Comparison of ENCODE assay signal across 16 cellular contexts in genomic region chr11:129061466-129062194, GRCh38.
DNase-seq lines count a peak whose midpoint lies in the region; ATAC-seq and TF ChIP-seq lines count a peak whose summit lies in the region.
"Had no signal": no experiment of that assay in that cellular context is flagged by ENCODE, and none has a peak within 500 bp of the region (broad histone marks: within the 10 kb centered on the region; RNA-seq: fewer than 3 reads in every experiment).

No MANE protein-coding gene starts in this region.

- H4K8ac ChIP-seq in mesenchymal stem cell (ENCODE audit: low read length) = no peak overlapping the region

- H3K27ac ChIP-seq in mesenchymal stem cell (ENCODE audit: low read length, poor library complexity, severe bottlenecking) (no peak overlapping the region), ascending aorta (no peak overlapping the region)
- H3K27ac ChIP-seq: right lobe of liver had no signal

- H3K27me3 ChIP-seq in mesenchymal stem cell (ENCODE audit: control insufficient read depth in 1 of 2, insufficient read depth in 1 of 2, low read length in 2 of 2) = no peaks in the 10 kb centered on the region
- no peaks in the 10 kb centered on the region for H3K27me3 ChIP-seq in ascending aorta
- H3K27me3 ChIP-seq: right lobe of liver had no signal

- TF ChIP-seq CTCF in ascending aorta (IDR thresholded peaks at IDR 0.05) = no peak

- no peak overlapping the region for H2AK5ac ChIP-seq in mesenchymal stem cell (ENCODE audit: low read length, severe bottlenecking)

- H2BK5ac ChIP-seq in mesenchymal stem cell (ENCODE audit: low read depth, low read length, poor library complexity, severe bottlenecking) = no peak overlapping the region

- intact Hi-C loops in ascending aorta (cut with DNase I) = no loop called here

- 62% methylated on average over 3 of the region's 7 CpGs for WGBS in mesenchymal stem cell

- H3K4me1 ChIP-seq in mesenchymal stem cell (ENCODE audit: control insufficient read depth, insufficient read depth, low read depth, low read length) (no peaks in the 10 kb centered on the region), ascending aorta (no peaks in the 10 kb centered on the region)
- H3K4me1 ChIP-seq: right lobe of liver had no signal

- no peak overlapping the region for H3K14ac ChIP-seq in mesenchymal stem cell (ENCODE audit: low read length in 2 of 2)

- no peak overlapping the region for H2BK12ac ChIP-seq in mesenchymal stem cell (ENCODE audit: low read length in 2 of 2)

- peak; percentile 83 for DNase-seq in EH (ENCODE audit: low read depth)
- DNase-seq in NCI-H460 (ENCODE audit: extremely low read depth, low read depth) = peak; percentile 58
- peak; percentile 41 for DNase-seq in astrocyte of the hippocampus (ENCODE audit: low read depth, low spot score)
- DNase-seq in mesenchymal stem cell = peak; percentile 35
- no peak for DNase-seq in AG08395 (ENCODE audit: low spot score)
- no peak for DNase-seq in ascending aorta (ENCODE audit: low spot score in 2 of 2)
- DNase-seq: activated CD4-positive, alpha-beta T cell treated with anti-CD3 and anti-CD28 coated beads for 36 hours; activated T-cell treated with anti-CD3 and anti-CD28 coated beads, Interleukin-2, amount 50 U/mL, for 24 hours; amygdala; Karpas-422; naive thymus-derived CD4-positive, alpha-beta T cell; NCI-H2029 treated with DMSO at 0.1 percent for 48 hours; right lobe of liver; stimulated activated naive CD8-positive, alpha-beta T cell treated with anti-CD3 and anti-CD28 coated beads, Interleukin-15, amount 100 ng/mL, for 72 hours had no signal

- H3K79me1 ChIP-seq in mesenchymal stem cell (replicated peaks; ENCODE audit: low read length, poor library complexity, severe bottlenecking) = no peaks in the 10 kb centered on the region

- H3K23ac ChIP-seq in mesenchymal stem cell (ENCODE audit: low read length in 2 of 2) = no peak overlapping the region

- no peak overlapping the region for H4K91ac ChIP-seq in mesenchymal stem cell (ENCODE audit: low read length)

- H3K18ac ChIP-seq in mesenchymal stem cell (ENCODE audit: low read depth in 1 of 2, low read length in 2 of 2) = no peak overlapping the region

- H3K9ac ChIP-seq in mesenchymal stem cell (ENCODE audit: low read length) = no peak overlapping the region

- no peak overlapping the region for H3K4ac ChIP-seq in mesenchymal stem cell (ENCODE audit: low read depth in 1 of 2, low read length in 2 of 2)

- ATAC-seq in GM21619 (IDR thresholded peaks at IDR 0.05; ENCODE audit: unreplicated experiment) (no peak), HG03354 (IDR thresholded peaks at IDR 0.05; ENCODE audit: poor library complexity, severe bottlenecking, unreplicated experiment) (no peak)
- ATAC-seq: activated CD4-positive, alpha-beta T cell treated with anti-CD3 and anti-CD28 coated beads for 36 hours; naive thymus-derived CD4-positive, alpha-beta T cell; right lobe of liver; stimulated activated naive CD8-positive, alpha-beta T cell treated with anti-CD3 and anti-CD28 coated beads, Interleukin-15, amount 100 ng/mL, for 72 hours had no signal

- no peak overlapping the region for H3K4me2 ChIP-seq in mesenchymal stem cell (ENCODE audit: low read length, poor library complexity, severe bottlenecking)

- H2BK15ac ChIP-seq in mesenchymal stem cell (ENCODE audit: low read depth, poor library complexity, severe bottlenecking) = no peak overlapping the region

- H3K9me3 ChIP-seq in mesenchymal stem cell (ENCODE audit: control insufficient read depth, low read length) (no peaks in the 10 kb centered on the region), ascending aorta (no peaks in the 10 kb centered on the region)
- H3K9me3 ChIP-seq: right lobe of liver had no signal

- H2BK120ac ChIP-seq in mesenchymal stem cell (ENCODE audit: low read depth, low read length) = no peak overlapping the region

- H3K36me3 ChIP-seq in mesenchymal stem cell (ENCODE audit: control insufficient read depth in 1 of 2, insufficient read depth in 2 of 2, low read depth in 1 of 2, low read length in 2 of 2) = peaks cover 5 to 33% of the 10 kb centered on the region in 2 experiments
- H3K36me3 ChIP-seq in ascending aorta = peaks cover 0 to 11% of the 10 kb centered on the region in 2 donors
- H3K36me3 ChIP-seq: right lobe of liver had no signal

- no peak overlapping the region for H2AFZ ChIP-seq in mesenchymal stem cell (ENCODE audit: low read depth, low read length)

- H3K4me3 ChIP-seq in mesenchymal stem cell (ENCODE audit: insufficient read depth in 1 of 2, low read depth in 1 of 2, low read length in 2 of 2) (no peak overlapping the region), ascending aorta (no peak overlapping the region)
- H3K4me3 ChIP-seq: right lobe of liver had no signal

Comparison
In these comparisons a context has a peak if more than half of its experiments do, and no peak if none do; other contexts are left out.
1. DNase-seq: peak in EH (single experiment), NCI-H460 (single experiment), astrocyte of the hippocampus (single experiment) and mesenchymal stem cell (single experiment); none in AG08395 (single experiment) and ascending aorta (0 of 2).